ENCODE assay signal across 29 cellular contexts in genomic region chr1:18305182-18305795, GRCh38.
"Had no signal": no experiment of that assay in that cellular context is flagged by ENCODE, and none has a peak within 500 bp of the region (broad histone marks: within the 10 kb centered on the region; RNA-seq: fewer than 3 reads in every experiment).

No MANE protein-coding gene starts in this region.

- H2AFZ ChIP-seq: neural progenitor cell, parathyroid adenoma had no signal

- H3K4me3 ChIP-seq: neural progenitor cell, ovary, psoas muscle, skin epidermis, smooth muscle cell, spleen, suprapubic skin, testis, tibial artery, transverse colon, upper lobe of right lung, vagina had no signal

- ATAC-seq: naive thymus-derived CD4-positive, alpha-beta T cell; natural killer cell; psoas muscle; right cardiac atrium; sciatic nerve; stimulated activated memory B cell treated with anti-CD40 and anti-IgM and Interleukin-4, amounts not matched to agents 10 μg/mL and 1 μg/mL and 100 μg/mL, for 72 hours; stimulated activated naive CD8-positive, alpha-beta T cell treated with anti-CD3 and anti-CD28 coated beads, Interleukin-15, amount 100 ng/mL, for 72 hours; stimulated activated naive CD8-positive, alpha-beta T cell treated with anti-CD3 and anti-CD28 coated beads, Interleukin-15, Interleukin-2, amounts not matched to agents 100 U/mL and 50 U/mL, for 24 hours; upper lobe of right lung had no signal

- H3K27me3 ChIP-seq: neural progenitor cell, neutrophil, ovary, testis, vagina had no signal

- DNase-seq: naive thymus-derived CD4-positive, alpha-beta T cell; natural killer cell; nucleus accumbens; ovary; psoas muscle; right cardiac atrium; spleen; stimulated activated CD4-positive, alpha-beta T cell treated with anti-CD3 and anti-CD28 coated beads, Interleukin-12 subunit alpha, Interleukin-12 subunit beta, amount 100 ng/mL, for 4 hours; stimulated activated CD4-positive, alpha-beta T cell treated with anti-CD3 and anti-CD28 coated beads, Interleukin-1b, Interleukin-23, amount 100 ng/mL, for 48 hours; stimulated activated CD4-positive, alpha-beta T cell treated with anti-CD3 and anti-CD28 coated beads, Interleukin-4, amount 100 ng/mL, for 1 hour; stimulated activated CD4-positive, alpha-beta T cell treated with anti-CD3 and anti-CD28 coated beads, Interleukin-4, amount 100 ng/mL, for 4 hours; stimulated activated CD8-positive, alpha-beta memory T cell treated with anti-CD3 and anti-CD28 coated beads, Interleukin-4, amount 100 ng/mL, for 48 hours; stimulated activated naive CD4-positive, alpha-beta T cell; stimulated activated naive CD8-positive, alpha-beta T cell treated with anti-CD3 and anti-CD28 coated beads, Interleukin-15, amount 100 ng/mL, for 72 hours; stimulated activated naive CD8-positive, alpha-beta T cell treated with anti-CD3 and anti-CD28 coated beads, Interleukin-15, Interleukin-2, amounts not matched to agents 100 U/mL and 50 U/mL, for 24 hours; substantia nigra; testis; tibial artery; transverse colon; upper lobe of right lung had no signal

- H3K79me2 ChIP-seq: parathyroid adenoma had no signal

- H3K9ac ChIP-seq: neural progenitor cell, parathyroid adenoma had no signal

- H3K27ac ChIP-seq: neural progenitor cell, neutrophil, ovary, parathyroid adenoma, psoas muscle, skin epidermis, spleen, suprapubic skin, testis, tibial artery, transverse colon, upper lobe of right lung, vagina had no signal

- H3K4me1 ChIP-seq: neural progenitor cell, parathyroid adenoma, psoas muscle, spleen, suprapubic skin, testis, tibial artery, transverse colon, upper lobe of right lung, vagina had no signal

- H3K9me3 ChIP-seq: neutrophil, ovary, psoas muscle, spleen, suprapubic skin, testis, tibial artery, transverse colon, upper lobe of right lung, vagina had no signal

- H3K36me3 ChIP-seq: neural progenitor cell, neutrophil, ovary, spleen, suprapubic skin, tibial artery, transverse colon, upper lobe of right lung, vagina had no signal

- H3K4me2 ChIP-seq: neural progenitor cell, smooth muscle cell had no signal
